In genomic region chr12:118119449-118119879, GRCh38 we compare ENCODE assay signal across 16 cellular contexts.
"Had no signal": no experiment of that assay in that cellular context is flagged by ENCODE, and none has a peak within 500 bp of the region (broad histone marks: within the 10 kb centered on the region; RNA-seq: fewer than 3 reads in every experiment).

No MANE protein-coding gene starts in this region.

- H3K4me1 ChIP-seq: prostate gland had no signal

- H3K9me3 Mint-ChIP-seq: activated B cell treated with CpG ODN at 0.5 μM for 24 hours; activated CD4-positive, alpha-beta T cell treated with anti-CD3 and anti-CD28 coated beads, Interleukin-2, amount 10 ng/mL, durations not matched to agents 24 days and 14 days; activated naive CD4-positive, alpha-beta T cell treated with anti-CD3 and anti-CD28 coated beads for 36 hours; activated T-helper 17 cell treated with anti-CD3 and anti-CD28 coated beads, Interleukin-2, amount 50 U/mL, for 72 hours; naive thymus-derived CD4-positive, alpha-beta T cell; stimulated activated memory B cell treated with anti-CD40 and anti-IgM and Interleukin-4, amounts not matched to agents 10 μg/mL and 1 μg/mL and 100 μg/mL, for 72 hours had no signal

- H3K27ac ChIP-seq: coronary artery, heart left ventricle, lower lobe of right lung, prostate gland, right lobe of liver, spleen had no signal

- H3K27me3 Mint-ChIP-seq: activated B cell treated with CpG ODN at 0.5 μM for 24 hours; activated CD4-positive, alpha-beta T cell treated with anti-CD3 and anti-CD28 coated beads, Interleukin-2, amount 10 ng/mL, durations not matched to agents 24 days and 14 days; activated T-helper 17 cell treated with anti-CD3 and anti-CD28 coated beads, Interleukin-2, amount 50 U/mL, for 72 hours; naive thymus-derived CD4-positive, alpha-beta T cell; stimulated activated memory B cell treated with anti-CD40 and anti-IgM and Interleukin-4, amounts not matched to agents 10 μg/mL and 1 μg/mL and 100 μg/mL, for 72 hours had no signal

- H3K27ac Mint-ChIP-seq: activated B cell treated with CpG ODN at 0.5 μM for 24 hours; activated CD4-positive, alpha-beta T cell treated with anti-CD3 and anti-CD28 coated beads, Interleukin-2, amount 10 ng/mL, durations not matched to agents 24 days and 14 days; activated naive CD4-positive, alpha-beta T cell treated with anti-CD3 and anti-CD28 coated beads for 36 hours; stimulated activated memory B cell treated with anti-CD40 and anti-IgM and Interleukin-4, amounts not matched to agents 10 μg/mL and 1 μg/mL and 100 μg/mL, for 72 hours had no signal

- H3K36me3 ChIP-seq: lower lobe of right lung, prostate gland, spleen had no signal

- H3K27me3 ChIP-seq: heart left ventricle, right lobe of liver, spleen, tibial nerve had no signal

- ATAC-seq: activated T-helper 17 cell treated with anti-CD3 and anti-CD28 coated beads, Interleukin-2, amount 50 U/mL, for 72 hours; heart left ventricle; lower lobe of right lung; naive thymus-derived CD4-positive, alpha-beta T cell; right lobe of liver; stimulated activated memory B cell treated with anti-CD40 and anti-IgM and Interleukin-4, amounts not matched to agents 10 μg/mL and 1 μg/mL and 100 μg/mL, for 72 hours had no signal

- H3K9me3 ChIP-seq: heart left ventricle, lower lobe of right lung, prostate gland, right lobe of liver, spleen, tibial nerve had no signal

- DNase-seq: activated B cell treated with CpG ODN at 0.5 μM for 24 hours; activated CD4-positive, alpha-beta T cell treated with anti-CD3 and anti-CD28 coated beads, Interleukin-2, amount 10 ng/mL, durations not matched to agents 24 days and 14 days; activated naive CD4-positive, alpha-beta T cell treated with anti-CD3 and anti-CD28 coated beads for 36 hours; activated T-cell treated with anti-CD3 and anti-CD28 coated beads for 4 hours; effector CD4-positive, alpha-beta T cell; heart left ventricle; lower lobe of right lung; naive thymus-derived CD4-positive, alpha-beta T cell; stimulated activated CD4-positive, alpha-beta T cell treated with anti-CD3 and anti-CD28 coated beads, Interleukin-1b, Interleukin-23, amount 100 ng/mL, for 48 hours had no signal

- H3K4me3 Mint-ChIP-seq: activated B cell treated with CpG ODN at 0.5 μM for 24 hours; activated CD4-positive, alpha-beta T cell treated with anti-CD3 and anti-CD28 coated beads, Interleukin-2, amount 10 ng/mL, durations not matched to agents 24 days and 14 days; activated naive CD4-positive, alpha-beta T cell treated with anti-CD3 and anti-CD28 coated beads for 36 hours; naive thymus-derived CD4-positive, alpha-beta T cell; stimulated activated memory B cell treated with anti-CD40 and anti-IgM and Interleukin-4, amounts not matched to agents 10 μg/mL and 1 μg/mL and 100 μg/mL, for 72 hours had no signal

- H3K4me3 ChIP-seq: coronary artery, heart left ventricle, lower lobe of right lung, prostate gland, right lobe of liver, spleen, tibial nerve had no signal

- H3K36me3 Mint-ChIP-seq: stimulated activated memory B cell treated with anti-CD40 and anti-IgM and Interleukin-4, amounts not matched to agents 10 μg/mL and 1 μg/mL and 100 μg/mL, for 72 hours had no signal
